ENCODE assay signal across 22 cellular contexts in the genomic region with DNA sequence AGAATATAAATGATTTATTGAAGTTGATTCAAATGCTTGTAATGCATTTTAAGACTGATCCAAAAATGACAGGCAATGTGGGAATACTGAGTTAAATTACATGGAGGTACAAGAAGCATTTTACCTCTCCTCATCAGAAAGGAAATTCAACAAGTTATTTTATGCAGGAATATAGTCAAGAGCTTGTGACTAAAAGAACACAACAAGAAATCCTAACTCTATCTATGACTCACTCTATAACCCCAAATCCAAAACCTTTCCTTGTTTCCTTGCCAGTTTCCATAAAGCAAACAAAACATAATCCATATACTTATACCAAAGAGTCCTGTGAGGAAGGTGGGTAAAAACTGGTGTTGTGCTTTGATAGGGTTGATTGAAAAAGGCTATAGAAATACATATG. TPM values are rescaled to one million over a fixed set of nuclear protein-coding genes. Genes with fewer than 3 reads are reported as not detected.
DNase-seq lines count a peak whose midpoint lies in the region; ATAC-seq and TF ChIP-seq lines count a peak whose summit lies in the region.
"Had no signal": no experiment of that assay in that cellular context is flagged by ENCODE, and none has a peak within 500 bp of the region (broad histone marks: within the 10 kb centered on the region; RNA-seq: fewer than 3 reads in every experiment).

No MANE protein-coding gene starts in this region.

- H3K4me1 Mint-ChIP-seq in chondrocyte (ENCODE audit: low read depth) = peaks cover 12% of the 10 kb centered on the region
- H3K4me1 Mint-ChIP-seq: memory B cell had no signal

- no peak overlapping the region for H3K4me2 ChIP-seq in Karpas-422 (ENCODE audit: low read depth, low read length, poor library complexity, severe bottlenecking)
- H3K4me2 ChIP-seq: smooth muscle cell had no signal

- H3K27me3 ChIP-seq in ACC112 (ENCODE audit: insufficient read depth, low read length) = no peaks in the 10 kb centered on the region
- no peaks in the 10 kb centered on the region for H3K27me3 ChIP-seq in breast epithelium
- H3K27me3 ChIP-seq in Karpas-422 (ENCODE audit: low read length) = no peaks in the 10 kb centered on the region
- H3K27me3 ChIP-seq: colonic mucosa had no signal

- H3K36me3 ChIP-seq in ACC112 (ENCODE audit: insufficient read depth, low read length) (peaks cover 16% of the 10 kb centered on the region), breast epithelium (peaks cover 5% of the 10 kb centered on the region), Karpas-422 (ENCODE audit: insufficient read depth, low read length) (peaks cover 42% of the 10 kb centered on the region)

- peaks cover 11% of the 10 kb centered on the region for H3K79me2 ChIP-seq in ACC112 (ENCODE audit: control insufficient read depth, insufficient read depth, low read length, unreplicated experiment)
- H3K79me2 ChIP-seq in Karpas-422 (ENCODE audit: low read length) = peaks cover 66% of the 10 kb centered on the region

- H3K9me2 ChIP-seq in Karpas-422 (replicated peaks; ENCODE audit: insufficient read depth, low read length) = no peaks in the 10 kb centered on the region

- intact Hi-C loops in breast epithelium (cut with DNase I; ENCODE audit: low total_unique reads) = no loop called here

- H4K20me1 ChIP-seq in Karpas-422 (ENCODE audit: insufficient read depth, low read depth, low read length) = no peaks in the 10 kb centered on the region; the same call in 1 of the 2 replicates

- no peak for ATAC-seq in GM21390 (IDR thresholded peaks at IDR 0.05; ENCODE audit: unreplicated experiment)
- ATAC-seq: HepG2; naive thymus-derived CD8-positive, alpha-beta T cell had no signal

- no peak overlapping the region for H3K9ac ChIP-seq in Karpas-422 (ENCODE audit: low read length)

- no peak overlapping the region for H3K4me3 Mint-ChIP-seq in chondrocyte (ENCODE audit: unreplicated experiment)
- H3K4me3 Mint-ChIP-seq: CD4-positive, CD25-positive, alpha-beta regulatory T cell; memory B cell; naive thymus-derived CD8-positive, alpha-beta T cell had no signal

- no peaks in the 10 kb centered on the region for H3K9me3 Mint-ChIP-seq in chondrocyte (ENCODE audit: low read depth)
- H3K9me3 Mint-ChIP-seq: CD4-positive, CD25-positive, alpha-beta regulatory T cell; memory B cell; naive thymus-derived CD8-positive, alpha-beta T cell had no signal

- H3K27me3 Mint-ChIP-seq in chondrocyte (ENCODE audit: low read depth) = no peaks in the 10 kb centered on the region
- H3K27me3 Mint-ChIP-seq: CD4-positive, CD25-positive, alpha-beta regulatory T cell; memory B cell; naive thymus-derived CD8-positive, alpha-beta T cell had no signal

- no peak overlapping the region for H2AFZ ChIP-seq in ACC112 (ENCODE audit: low read length, unreplicated experiment)
- H2AFZ ChIP-seq in Karpas-422 (ENCODE audit: low read length) = no peak overlapping the region

- H3K4me3 ChIP-seq in ACC112 (ENCODE audit: low read depth, low read length) (no peak overlapping the region), breast epithelium (no peak overlapping the region), Karpas-422 (ENCODE audit: low read length) (no peak overlapping the region)
- H3K4me3 ChIP-seq: colonic mucosa, smooth muscle cell had no signal

- TF ChIP-seq CTCF in chondrocyte (IDR thresholded peaks at IDR 0.05) (no peak), breast epithelium (IDR thresholded peaks at IDR 0.05) (no peak)

- TF ChIP-seq POLR2A in breast epithelium (IDR thresholded peaks at IDR 0.05) = no peak

- peak overlapping the region; percentile 17; the same call in 1 of the 2 replicates for H3K27ac ChIP-seq in ACC112 (ENCODE audit: low read depth, low read length)
- no peak overlapping the region for H3K27ac ChIP-seq in breast epithelium
- no peak overlapping the region for H3K27ac ChIP-seq in Karpas-422 (ENCODE audit: low read length)
- H3K27ac ChIP-seq: colonic mucosa had no signal

- H3K4me1 ChIP-seq in ACC112 (ENCODE audit: control insufficient read depth, insufficient read depth, low read length, unreplicated experiment) (peaks cover 10% of the 10 kb centered on the region), breast epithelium (no peaks in the 10 kb centered on the region), Karpas-422 (ENCODE audit: low read length) (no peaks in the 10 kb centered on the region)

- H3K9me3 ChIP-seq in breast epithelium (no peaks in the 10 kb centered on the region), Karpas-422 (ENCODE audit: low read length) (no peaks in the 10 kb centered on the region)
- H3K9me3 ChIP-seq: colonic mucosa had no signal

- DNase-seq in LHCN-M2 (ENCODE audit: low read depth) (peak; percentile 47), chondrocyte (ENCODE audit: low spot score) (no peak), iris pigment epithelial cell (ENCODE audit: low read depth) (peak; percentile 50), breast epithelium (ENCODE audit: low spot score in 2 of 2) (no peak), Karpas-422 (no peak)
- no peak for DNase-seq in stimulated activated CD4-positive, alpha-beta T cell treated with anti-CD3 and anti-CD28 coated beads, Interleukin-1b, Interleukin-23, amount 100 ng/mL, for 48 hours
- DNase-seq: activated CD4-positive, alpha-beta T cell treated with anti-CD3 and anti-CD28 coated beads for 4 hours; activated gamma-delta T cell; amygdala; CD4-positive, CD25-positive, alpha-beta regulatory T cell; colonic mucosa; DMS53; head of caudate nucleus; naive thymus-derived CD8-positive, alpha-beta T cell; NCI-H2029; NCI-H446; stimulated activated CD4-positive, alpha-beta T cell treated with anti-CD3 and anti-CD28 coated beads, Interleukin-4, amount 100 ng/mL, for 4 hours had no signal

- peak overlapping the region; percentile 61 for H3K27ac Mint-ChIP-seq in chondrocyte (ENCODE audit: unreplicated experiment)
- H3K27ac Mint-ChIP-seq: memory B cell had no signal

- H3K36me3 Mint-ChIP-seq in chondrocyte (ENCODE audit: low read depth) = peaks cover 9% of the 10 kb centered on the region

RNA-seq across cellular contexts. Expression of gene SIN3A, which starts 30.8 kb away (rescaled TPM):
- total RNA-seq in LHCN-M2 (2014; rRNA removed) = 21.5 and 26.9 TPM in 2 replicates
- 10.3 TPM for polyA plus RNA-seq in LHCN-M2 (2012)
- total RNA-seq in chondrocyte = 39.3 to 50.9 TPM (median 44.9 TPM) in 3 replicates
- total RNA-seq in breast epithelium = 10 to 100 TPM; 40.2 to 66.9 (median 49.5) TPM
- total RNA-seq in Karpas-422 (2014; rRNA removed; shearing (Covaris generic); ENCODE audit: low replicate concordance) = 28.9 and 45.3 TPM in 2 replicates

RNA-seq across cellular contexts. Expression of gene MAN2C1, which starts 52.3 kb away (rescaled TPM):
- total RNA-seq in LHCN-M2 (2014; rRNA removed) (85.2 and 91.5 TPM in 2 replicates), chondrocyte (105 to 158 TPM (median 109 TPM) in 3 replicates), breast epithelium (100 to 1,000 TPM; 112 to 259 (median 169) TPM)
- 31.1 TPM for polyA plus RNA-seq in LHCN-M2 (2012)
- total RNA-seq in Karpas-422 (2014; rRNA removed; shearing (Covaris generic); ENCODE audit: low replicate concordance) = 78.7 and 131 TPM in 2 replicates

Comparison
In these comparisons a context has a peak if more than half of its experiments do, and no peak if none do; other contexts are left out.
1. DNase-seq: peak in LHCN-M2 (single experiment) and iris pigment epithelial cell (single experiment); none in chondrocyte (single experiment), breast epithelium (0 of 2), Karpas-422 (single experiment) and stimulated activated CD4-positive, alpha-beta T cell treated with anti-CD3 and anti-CD28 coated beads, Interleukin-1b, Interleukin-23, amount 100 ng/mL, for 48 hours (single experiment).